ENCODE assay signal across 22 cellular contexts in the genomic region with DNA sequence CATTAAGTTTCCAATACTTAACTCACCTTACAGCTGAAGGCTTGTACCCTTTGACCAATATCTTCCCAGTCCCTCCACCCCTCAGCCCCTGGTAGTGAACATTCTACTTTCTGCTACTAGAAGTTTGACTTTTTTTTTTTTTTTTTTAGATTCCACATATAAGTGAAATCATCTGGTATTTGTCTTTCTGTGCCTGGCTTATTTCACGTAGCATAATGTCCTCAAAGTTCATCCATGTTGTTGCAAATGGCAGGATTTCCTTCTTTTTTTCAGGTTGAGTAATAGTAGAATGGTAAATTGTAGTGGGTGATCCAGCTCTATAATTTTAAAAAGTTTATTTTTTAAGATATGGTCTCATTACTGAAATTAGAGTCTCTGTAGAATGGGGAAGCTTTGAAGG.
"Had no signal": no experiment of that assay in that cellular context is flagged by ENCODE, and none has a peak within 500 bp of the region (broad histone marks: within the 10 kb centered on the region; RNA-seq: fewer than 3 reads in every experiment).

No MANE protein-coding gene starts in this region.

- H3K27ac ChIP-seq: neural progenitor cell, ovary, parathyroid adenoma, psoas muscle, right lobe of liver, sigmoid colon, stomach, thoracic aorta, thyroid gland, tibial nerve, upper lobe of left lung, vagina had no signal

- H3K9me3 ChIP-seq: ovary, psoas muscle, right lobe of liver, sigmoid colon, stomach, thoracic aorta, thyroid gland, tibial nerve, upper lobe of left lung, vagina had no signal

- H3K4me2 ChIP-seq: neural progenitor cell had no signal

- H3K36me3 ChIP-seq: neural progenitor cell, ovary, right lobe of liver, sigmoid colon, stomach, thoracic aorta, thyroid gland, tibial nerve, upper lobe of left lung, vagina had no signal

- H3K27me3 ChIP-seq: neural progenitor cell, ovary, right lobe of liver, sigmoid colon, thyroid gland, upper lobe of left lung, vagina had no signal

- H3K4me1 ChIP-seq: neural progenitor cell, parathyroid adenoma, psoas muscle, stomach, thyroid gland, upper lobe of left lung had no signal

- H3K9ac ChIP-seq: neural progenitor cell, parathyroid adenoma had no signal

- DNase-seq: occipital lobe; ovary; posterior cingulate gyrus; psoas muscle; right cardiac atrium; right lobe of liver; sigmoid colon; small intestine; stimulated activated CD4-positive, alpha-beta T cell treated with anti-CD3 and anti-CD28 coated beads, Interleukin-15, amount 100 ng/mL, for 24 hours; stimulated activated CD4-positive, alpha-beta T cell treated with anti-CD3 and anti-CD28 coated beads, Interleukin-2, amount 100 ng/mL, for 24 hours; stimulated activated CD4-positive, alpha-beta T cell treated with anti-CD3 and anti-CD28 coated beads, Interleukin-2, amount 100 ng/mL, for 48 hours; stimulated activated CD4-positive, alpha-beta T cell treated with anti-CD3 and anti-CD28 coated beads, Interleukin-4, amount 100 ng/mL, for 24 hours; stimulated activated naive B cell treated with anti-CD40 and anti-IgM and Interleukin-4, amounts not matched to agents 10 μg/mL and 1 μg/mL and 100 μg/mL, for 72 hours; stimulated activated naive CD4-positive, alpha-beta T cell treated with Interleukin-2 at 50 U/mL for 16 hours; stomach; thyroid gland; upper lobe of left lung had no signal

- H2AFZ ChIP-seq: neural progenitor cell, parathyroid adenoma had no signal

- H3K4me3 ChIP-seq: neural progenitor cell, ovary, psoas muscle, right lobe of liver, sigmoid colon, stomach, thoracic aorta, thyroid gland, tibial nerve, upper lobe of left lung, vagina had no signal

- H3K79me2 ChIP-seq: parathyroid adenoma had no signal
